8 cellular contexts compared by ENCODE assay signal in genomic region chr3:28476194-28476593, GRCh38.
A peak's percentile ranks its signal among the peaks of the same experiment; 100 is the strongest.
DNase-seq lines count a peak whose midpoint lies in the region; ATAC-seq, FAIRE-seq and TF ChIP-seq lines count a peak whose summit lies in the region.

No MANE protein-coding gene starts in this region.

- H3K27me3 ChIP-seq in DND-41 (ENCODE audit: insufficient read depth, low read length, poor library complexity): no peaks in the 10 kb centered on the region

- TF ChIP-seq CTCF in DND-41 (IDR thresholded peaks at IDR 0.05; ENCODE audit: borderline replicate concordance, extremely low read depth, low read length, poor library complexity, severe bottlenecking): peak; percentile 69

- H2AFZ ChIP-seq in DND-41 (ENCODE audit: low read depth, low read length): no peak overlapping the region

- H3K36me3 ChIP-seq in DND-41 (ENCODE audit: insufficient read depth, low read length): no peaks in the 10 kb centered on the region

- DNase-seq in DND-41: no peak
- peak; percentile 56 for DNase-seq in NAMALWA (ENCODE audit: low spot score)
- DNase-seq in amniotic epithelial cell (ENCODE audit: low read depth): peak; percentile 59
- DNase-seq in activated CD4-positive, alpha-beta T cell treated with anti-CD3 and anti-CD28 coated beads, Interleukin-2, amount 50 U/mL, for 1 hour: no peak
- no peak for DNase-seq in activated CD4-positive, alpha-beta T cell treated with anti-CD3 and anti-CD28 coated beads for 4 hours
- no peak for DNase-seq in activated naive CD4-positive, alpha-beta T cell treated with Interleukin-2 at 50 U/mL for 16 hours

- H4K20me1 ChIP-seq in DND-41 (ENCODE audit: insufficient read depth, low read length): no peaks in the 10 kb centered on the region

- H3K4me2 ChIP-seq in DND-41 (ENCODE audit: insufficient read depth, low read length): no peak overlapping the region

- H3K4me1 ChIP-seq in DND-41 (ENCODE audit: insufficient read depth, low read length): no peaks in the 10 kb centered on the region

- peak; percentile 84 for FAIRE-seq in islet of Langerhans (lab: Jason Lieb, UNC)

- H3K9ac ChIP-seq in DND-41 (ENCODE audit: low read depth, low read length): no peak overlapping the region

- no peaks in the 10 kb centered on the region for H3K9me3 ChIP-seq in DND-41 (ENCODE audit: insufficient read depth, low read length, severe bottlenecking)

- no peak overlapping the region for H3K27ac ChIP-seq in DND-41 (ENCODE audit: low read length)

- no peak overlapping the region for H3K4me3 ChIP-seq in DND-41 (ENCODE audit: low read depth in 1 of 2, low read length in 2 of 2)

- H3K79me2 ChIP-seq in DND-41 (ENCODE audit: insufficient read depth, low read length): no peaks in the 10 kb centered on the region

- peak; percentile 72 for ATAC-seq in DND-41 (ENCODE audit: insufficient read depth, low read depth)
- peak; percentile 56 for ATAC-seq in GM21526 (IDR thresholded peaks at IDR 0.05; ENCODE audit: low FRiP score, unreplicated experiment)

Comparison
In these comparisons a context has a peak if more than half of its experiments do, and no peak if none do; other contexts are left out.
1. DNase-seq: peak in NAMALWA (single experiment) and amniotic epithelial cell (single experiment); none in DND-41 (single experiment), activated CD4-positive, alpha-beta T cell treated with anti-CD3 and anti-CD28 coated beads, Interleukin-2, amount 50 U/mL, for 1 hour (single experiment), activated CD4-positive, alpha-beta T cell treated with anti-CD3 and anti-CD28 coated beads for 4 hours (0 of 2) and activated naive CD4-positive, alpha-beta T cell treated with Interleukin-2 at 50 U/mL for 16 hours (single experiment).